Comparison of ENCODE assay signal across 18 cellular contexts in the genomic region with DNA sequence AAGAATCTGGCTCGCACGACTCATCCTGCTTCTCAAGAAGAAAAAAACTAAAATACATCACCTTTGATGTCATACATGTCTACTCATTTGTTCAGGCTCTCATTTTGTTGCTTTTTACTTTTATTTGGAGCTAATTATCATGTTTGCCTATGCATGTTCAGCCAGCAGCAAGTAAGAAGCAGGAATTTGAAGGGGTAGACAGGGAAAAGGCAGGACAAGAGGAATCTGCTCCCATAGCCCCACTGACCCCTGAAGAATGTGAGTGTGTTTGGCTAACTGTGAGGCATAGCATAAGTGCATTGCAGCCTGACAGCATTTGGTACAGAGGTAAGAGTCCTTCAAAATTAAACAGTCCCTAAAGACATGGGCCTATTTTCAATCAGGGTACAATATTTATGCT.
DNase-seq lines count a peak whose midpoint lies in the region; ATAC-seq and TF ChIP-seq lines count a peak whose summit lies in the region.
"Had no signal": no experiment of that assay in that cellular context is flagged by ENCODE, and none has a peak within 500 bp of the region (broad histone marks: within the 10 kb centered on the region; RNA-seq: fewer than 3 reads in every experiment).

No MANE protein-coding gene starts in this region.

- H3K36me3 ChIP-seq in trophoblast cell (ENCODE audit: control insufficient read depth in 1 of 2, insufficient read depth in 2 of 2, low read length in 2 of 2) = no peaks in the 10 kb centered on the region
- H3K36me3 ChIP-seq: BLaER1 had no signal

- no peak overlapping the region for H4K12ac ChIP-seq in trophoblast cell (ENCODE audit: low read depth, low read length)

- DNase-seq in DMS79 treated with DMSO at 0.1 percent for 48 hours (lab: John Stamatoyannopoulos, UW) (peak; percentile 14), DMS79 (lab: John Stamatoyannopoulos, UW) (no peak), islet precursor cell (peak; percentile 77), trophoblast cell (no peak), omental fat pad (ENCODE audit: low spot score) (no peak), caudate nucleus (lab: John Stamatoyannopoulos, UW) (no peak)
- no peak for DNase-seq in activated T-cell treated with anti-CD3 and anti-CD28 coated beads, Interleukin-2, amount 50 U/mL, for 48 hours
- DNase-seq: CD8-positive, alpha-beta memory T cell; KBM-7; NCI-H1417 treated with DMSO at 0.1 percent for 48 hours; NCI-H2029; NCI-H2171; NCI-H446; RPMI8226; SIG-M5 had no signal

- no peak overlapping the region for H3K4ac ChIP-seq in trophoblast cell (ENCODE audit: low read depth, low read length)

- H2BK5ac ChIP-seq in trophoblast cell (ENCODE audit: low read depth, low read length, poor library complexity) = no peak overlapping the region

- no peaks in the 10 kb centered on the region for H3K27me3 ChIP-seq in trophoblast cell (ENCODE audit: insufficient read depth, low read length)
- H3K27me3 ChIP-seq: BLaER1 had no signal

- H3K79me1 ChIP-seq in trophoblast cell (ENCODE audit: low read length) = peaks cover 3% of the 10 kb centered on the region

- H3K18ac ChIP-seq in trophoblast cell (ENCODE audit: low read length) = no peak overlapping the region

- no peak overlapping the region for H3K9ac ChIP-seq in trophoblast cell (ENCODE audit: low read length)
- H3K9ac ChIP-seq: BLaER1 had no signal

- no peak overlapping the region for H4K8ac ChIP-seq in trophoblast cell (ENCODE audit: low read depth, low read length)

- no peak overlapping the region for H3K4me3 ChIP-seq in trophoblast cell (ENCODE audit: low read depth, low read length)
- H3K4me3 ChIP-seq: BLaER1, GM23338 had no signal

- WGBS in trophoblast cell (ENCODE audit: extremely low coverage, insufficient coverage, insufficient read length) = no CpG with 5 or more reads among the region's 2 CpGs

- peaks cover 1 to 3% of the 10 kb centered on the region in 2 experiments for H3K4me1 ChIP-seq in trophoblast cell (ENCODE audit: control insufficient read depth in 1 of 2, insufficient read depth in 2 of 2, low read length in 2 of 2)

- H3K79me2 ChIP-seq in trophoblast cell (ENCODE audit: control insufficient read depth, insufficient read depth, low read length, poor library complexity) = no peaks in the 10 kb centered on the region

- no peak overlapping the region for H2AFZ ChIP-seq in trophoblast cell (ENCODE audit: insufficient read depth, low read length, poor library complexity)
- H2AFZ ChIP-seq: GM23338 had no signal

- ATAC-seq in omental fat pad (ENCODE audit: low FRiP score) (no peak), HG03457 (IDR thresholded peaks at IDR 0.05; ENCODE audit: unreplicated experiment) (no peak)
- ATAC-seq: GM23338 had no signal

- TF ChIP-seq CTCF in omental fat pad (IDR thresholded peaks at IDR 0.05) = no peak

- H3K27ac ChIP-seq in trophoblast cell (ENCODE audit: low read depth, low read length) (peak overlapping the region; percentile 72), caudate nucleus (ENCODE audit: low read depth, low read length) (no peak overlapping the region)
- H3K27ac ChIP-seq: BLaER1 had no signal

- no peak overlapping the region for H4K91ac ChIP-seq in trophoblast cell (ENCODE audit: low read depth, low read length)

- H3K14ac ChIP-seq in trophoblast cell (ENCODE audit: low read length) = no peak overlapping the region

- H3K9me3 ChIP-seq in trophoblast cell (ENCODE audit: insufficient read depth, low read depth, low read length) = no peaks in the 10 kb centered on the region
- H3K9me3 ChIP-seq: BLaER1 had no signal

- no peak overlapping the region for H2AK5ac ChIP-seq in trophoblast cell (ENCODE audit: low read length)

- H3K23ac ChIP-seq in trophoblast cell (ENCODE audit: low read length) = no peak overlapping the region

- H2BK120ac ChIP-seq in trophoblast cell (ENCODE audit: insufficient read depth, low read length, poor library complexity) = no peak overlapping the region

- H2BK12ac ChIP-seq in trophoblast cell (ENCODE audit: low read length) = no peak overlapping the region

- peak overlapping the region; percentile 1 for H3K4me2 ChIP-seq in trophoblast cell (ENCODE audit: low read length)
- H3K4me2 ChIP-seq: BLaER1, GM23338 had no signal

Comparison
In these comparisons a context has a peak if more than half of its experiments do, and no peak if none do; other contexts are left out.
1. DNase-seq: peak in DMS79 treated with DMSO at 0.1 percent for 48 hours (single experiment) and islet precursor cell (single experiment); none in DMS79 (single experiment), trophoblast cell (0 of 2), omental fat pad (single experiment), activated T-cell treated with anti-CD3 and anti-CD28 coated beads, Interleukin-2, amount 50 U/mL, for 48 hours (0 of 2) and caudate nucleus (0 of 61).